ENCODE assay signal across 20 cellular contexts in genomic region chr4:76003620-76004019, GRCh38. TPM values are rescaled to one million over a fixed set of nuclear protein-coding genes. Genes with fewer than 3 reads are reported as not detected.
"Had no signal": no experiment of that assay in that cellular context is flagged by ENCODE, and none has a peak within 500 bp of the region (broad histone marks: within the 10 kb centered on the region; RNA-seq: fewer than 3 reads in every experiment).

No MANE protein-coding gene starts in this region.

- H3K4me3 ChIP-seq: esophagus squamous epithelium, neural progenitor cell, sigmoid colon, testis, tibial artery had no signal

- H2AFZ ChIP-seq: parathyroid adenoma had no signal

- H3K9me3 ChIP-seq: esophagus squamous epithelium, sigmoid colon, testis, tibial artery had no signal

- H3K4me1 ChIP-seq: esophagus squamous epithelium, neural progenitor cell, parathyroid adenoma, sigmoid colon, testis, tibial artery had no signal

- H3K9ac ChIP-seq: neural progenitor cell, parathyroid adenoma had no signal

- H3K27ac ChIP-seq: esophagus squamous epithelium, neural progenitor cell, parathyroid adenoma, sigmoid colon, testis, tibial artery had no signal

- FAIRE-seq: endometrium, keratinocyte had no signal

- H3K27me3 ChIP-seq: esophagus squamous epithelium, neural progenitor cell, sigmoid colon, testis, tibial artery had no signal

- H3K79me2 ChIP-seq: parathyroid adenoma had no signal

- H3K4me2 ChIP-seq: neural progenitor cell had no signal

- H3K36me3 ChIP-seq: esophagus squamous epithelium, neural progenitor cell, sigmoid colon, tibial artery had no signal

- DNase-seq: cortex of kidney; effector memory CD8-positive, alpha-beta T cell; erythroblast; esophagus squamous epithelium; foreskin melanocyte; mesenchymal stem cell; naive thymus-derived CD4-positive, alpha-beta T cell; right cardiac atrium; sigmoid colon; stimulated activated CD4-positive, alpha-beta T cell treated with anti-CD3 and anti-CD28 coated beads, Interleukin-2, amount 100 ng/mL, for 24 hours; stimulated activated CD4-positive, alpha-beta T cell treated with anti-CD3 and anti-CD28 coated beads, Interleukin-4, amount 100 ng/mL, for 24 hours; stimulated activated naive CD8-positive, alpha-beta T cell treated with anti-CD3 and anti-CD28 coated beads, Interleukin-15, Interleukin-2, amounts not matched to agents 100 U/mL and 50 U/mL, for 24 hours; substantia nigra; testis; tibial artery had no signal

- ATAC-seq: effector memory CD8-positive, alpha-beta T cell; naive thymus-derived CD4-positive, alpha-beta T cell; right cardiac atrium; stimulated activated memory B cell treated with anti-CD40 and anti-IgM and Interleukin-4, amounts not matched to agents 10 μg/mL and 1 μg/mL and 100 μg/mL, for 72 hours; stimulated activated naive CD8-positive, alpha-beta T cell treated with anti-CD3 and anti-CD28 coated beads, Interleukin-15, Interleukin-2, amounts not matched to agents 100 U/mL and 50 U/mL, for 24 hours had no signal

RNA-seq across cellular contexts. Expression of gene CXCL9, which starts 3.7 kb away (rescaled TPM):
- polyA plus RNA-seq: naive thymus-derived CD4-positive, alpha-beta T cell had no signal

RNA-seq across cellular contexts. Expression of gene CXCL10, which starts 19.7 kb away (rescaled TPM):
- polyA plus RNA-seq: naive thymus-derived CD4-positive, alpha-beta T cell had no signal

RNA-seq across cellular contexts. Expression of gene CXCL11, which starts 32.2 kb away (rescaled TPM):
- polyA plus RNA-seq: naive thymus-derived CD4-positive, alpha-beta T cell had no signal
